In the genomic region with DNA sequence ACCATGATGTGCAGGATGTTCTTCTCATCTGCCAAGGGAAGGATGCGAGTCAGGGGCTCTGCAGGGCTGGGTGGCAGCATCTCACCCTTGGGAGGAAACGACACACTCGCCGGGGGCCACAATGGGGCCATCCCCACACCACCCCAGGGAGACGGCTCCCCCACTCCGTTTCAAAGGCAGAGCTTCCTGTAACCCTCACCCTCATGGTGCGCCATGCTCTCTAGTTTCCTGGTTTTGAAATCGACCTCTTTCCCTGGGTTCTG, we compare ENCODE assay signal across 17 cellular contexts. TPM values are rescaled to one million over a fixed set of nuclear protein-coding genes. Genes with fewer than 3 reads are reported as not detected.
"Had no signal": no experiment of that assay in that cellular context is flagged by ENCODE, and none has a peak within 500 bp of the region (broad histone marks: within the 10 kb centered on the region; RNA-seq: fewer than 3 reads in every experiment).

No MANE protein-coding gene starts in this region.

- H3K4me1 Mint-ChIP-seq: immature natural killer cell had no signal

- H3K36me3 Mint-ChIP-seq: immature natural killer cell; natural killer cell treated with Interleukin-12 subunit alpha and Interleukin-12 subunit beta and Interleukin-15 and Interleukin-18, amount 100 ng/mL, for 72 hours had no signal

- DNase-seq: erythroblast; foreskin keratinocyte; immature natural killer cell; left ventricle myocardium inferior; mesenchymal stem cell; midbrain; right cardiac atrium; small intestine; stimulated activated CD4-positive, alpha-beta T cell treated with anti-CD3 and anti-CD28 coated beads, Interleukin-12 subunit alpha, Interleukin-12 subunit beta, amount 100 ng/mL, for 4 hours; stimulated activated naive CD4-positive, alpha-beta T cell; thyroid gland; uterus had no signal

- ATAC-seq: foreskin keratinocyte, right cardiac atrium had no signal

- H3K9me3 Mint-ChIP-seq: dendritic cell treated with granulocyte-macrophage colony-stimulating factor and Interleukin-4, amounts not matched to agents 40 ng/mL and 50 ng/mL, for 4 days; immature natural killer cell; natural killer cell treated with Interleukin-12 subunit alpha and Interleukin-12 subunit beta and Interleukin-15 and Interleukin-18, amount 100 ng/mL, for 72 hours had no signal

- H3K27ac ChIP-seq: foreskin keratinocyte, left ventricle myocardium inferior, suprapubic skin, thyroid gland, upper lobe of left lung, uterus had no signal

- H3K27me3 Mint-ChIP-seq: natural killer cell treated with Interleukin-12 subunit alpha and Interleukin-12 subunit beta and Interleukin-15 and Interleukin-18, amount 100 ng/mL, for 72 hours had no signal

- H3K27ac Mint-ChIP-seq: dendritic cell treated with granulocyte-macrophage colony-stimulating factor and Interleukin-4, amounts not matched to agents 40 ng/mL and 50 ng/mL, for 4 days; immature natural killer cell; natural killer cell treated with Interleukin-12 subunit alpha and Interleukin-12 subunit beta and Interleukin-15 and Interleukin-18, amount 100 ng/mL, for 72 hours had no signal

- H3K4me3 Mint-ChIP-seq: dendritic cell treated with granulocyte-macrophage colony-stimulating factor and Interleukin-4, amounts not matched to agents 40 ng/mL and 50 ng/mL, for 4 days; immature natural killer cell; natural killer cell treated with Interleukin-12 subunit alpha and Interleukin-12 subunit beta and Interleukin-15 and Interleukin-18, amount 100 ng/mL, for 72 hours had no signal

RNA-seq across cellular contexts. Expression of a gene that starts 20.2 kb away (rescaled TPM):
- total RNA-seq: endothelial cell of umbilical vein had no signal
